ENCODE assay signal across 34 cellular contexts in genomic region chr20:51784299-51784698, GRCh38. TPM values are rescaled to one million over a fixed set of nuclear protein-coding genes. Genes with fewer than 3 reads are reported as not detected.
"Had no signal": no experiment of that assay in that cellular context is flagged by ENCODE, and none has a peak within 500 bp of the region (broad histone marks: within the 10 kb centered on the region; RNA-seq: fewer than 3 reads in every experiment).

No MANE protein-coding gene starts in this region.

- H3K9me3 Mint-ChIP-seq: activated CD4-positive, alpha-beta memory T cell treated with anti-CD3 and anti-CD28 coated beads, Interleukin-2, amount 10 ng/mL, durations not matched to agents 7 days and 5 days; activated CD4-positive, alpha-beta T cell treated with anti-CD3 and anti-CD28 coated beads, Interleukin-2, amount 10 ng/mL, durations not matched to agents 7 days and 5 days; activated naive CD4-positive, alpha-beta T cell treated with anti-CD3 and anti-CD28 coated beads, Interleukin-2, amount 10 ng/mL, durations not matched to agents 7 days and 5 days; activated naive CD4-positive, alpha-beta T cell treated with anti-CD3 and anti-CD28 coated beads, Interleukin-2, amount 50 U/mL, for 72 hours; activated naive CD8-positive, alpha-beta T cell treated with anti-CD3 and anti-CD28 coated beads, Interleukin-2, amount 10 ng/mL, durations not matched to agents 7 days and 5 days; activated T-cell treated with anti-CD3 and anti-CD28 coated beads, Interleukin-2, amount 50 U/mL, for 24 hours; activated T-cell treated with anti-CD3 and anti-CD28 coated beads, Interleukin-2, amount 50 U/mL, for 72 hours; T-helper 2 cell treated with Interferon-gamma antibody and Interleukin-4, amounts not matched to agents 5 μg/mL and 100 μg/mL, for 36 hours had no signal

- ATAC-seq: activated CD4-positive, alpha-beta T cell treated with anti-CD3 and anti-CD28 coated beads for 36 hours; activated naive CD4-positive, alpha-beta T cell treated with anti-CD3 and anti-CD28 coated beads, Interleukin-2, amount 50 U/mL, for 72 hours; activated T-cell treated with anti-CD3 and anti-CD28 coated beads, Interleukin-2, amount 50 U/mL, for 72 hours; foreskin keratinocyte; gastrocnemius medialis; heart left ventricle; T-helper 17 cell had no signal

- H3K36me3 Mint-ChIP-seq: activated naive CD4-positive, alpha-beta T cell treated with anti-CD3 and anti-CD28 coated beads, Interleukin-2, amount 10 ng/mL, durations not matched to agents 7 days and 5 days; activated naive CD4-positive, alpha-beta T cell treated with anti-CD3 and anti-CD28 coated beads, Interleukin-2, amount 50 U/mL, for 72 hours; activated naive CD8-positive, alpha-beta T cell treated with anti-CD3 and anti-CD28 coated beads, Interleukin-2, amount 10 ng/mL, durations not matched to agents 7 days and 5 days had no signal

- H3K4me1 Mint-ChIP-seq: activated CD4-positive, alpha-beta memory T cell treated with anti-CD3 and anti-CD28 coated beads, Interleukin-2, amount 10 ng/mL, durations not matched to agents 7 days and 5 days; activated CD4-positive, alpha-beta T cell treated with anti-CD3 and anti-CD28 coated beads for 36 hours; activated CD4-positive, alpha-beta T cell treated with anti-CD3 and anti-CD28 coated beads, Interleukin-2, amount 10 ng/mL, durations not matched to agents 7 days and 5 days; activated naive CD4-positive, alpha-beta T cell treated with anti-CD3 and anti-CD28 coated beads, Interleukin-2, amount 10 ng/mL, durations not matched to agents 7 days and 5 days; activated naive CD8-positive, alpha-beta T cell treated with anti-CD3 and anti-CD28 coated beads, Interleukin-2, amount 10 ng/mL, durations not matched to agents 7 days and 5 days; brain; T-helper 17 cell had no signal

- H3K4me1 ChIP-seq: ascending aorta, breast epithelium, colonic mucosa, esophagus muscularis mucosa, foreskin keratinocyte, gastrocnemius medialis, heart left ventricle had no signal

- H3K27me3 Mint-ChIP-seq: activated CD4-positive, alpha-beta T cell treated with anti-CD3 and anti-CD28 coated beads for 36 hours; activated naive CD4-positive, alpha-beta T cell treated with anti-CD3 and anti-CD28 coated beads, Interleukin-2, amount 10 ng/mL, durations not matched to agents 7 days and 5 days; activated naive CD8-positive, alpha-beta T cell treated with anti-CD3 and anti-CD28 coated beads, Interleukin-2, amount 10 ng/mL, durations not matched to agents 7 days and 5 days; brain had no signal

- H3K9me3 ChIP-seq: colonic mucosa, gastrocnemius medialis had no signal

- H3K27ac ChIP-seq: ascending aorta, breast epithelium, cardiac muscle cell, colonic mucosa, esophagus muscularis mucosa, foreskin keratinocyte, gastrocnemius medialis, heart left ventricle, WERI-Rb-1 had no signal

- H3K27me3 ChIP-seq: ascending aorta, breast epithelium, cardiac muscle cell, colonic mucosa, esophagus muscularis mucosa, foreskin keratinocyte, gastrocnemius medialis had no signal

- DNase-seq: activated CD4-positive, alpha-beta memory T cell treated with anti-CD3 and anti-CD28 coated beads, Interleukin-2, amount 10 ng/mL, durations not matched to agents 7 days and 5 days; activated CD4-positive, alpha-beta T cell treated with anti-CD3 and anti-CD28 coated beads for 36 hours; activated CD4-positive, alpha-beta T cell treated with anti-CD3 and anti-CD28 coated beads, Interleukin-2, amount 10 ng/mL, durations not matched to agents 7 days and 5 days; activated CD4-positive, alpha-beta T cell treated with anti-CD3 and anti-CD28 coated beads, Interleukin-2, amount 50 U/mL, for 4 hours; activated CD4-positive, CD25-positive, alpha-beta regulatory T cell; activated CD4-positive, CD25-positive, alpha-beta regulatory T cell treated with anti-CD3 and anti-CD28 coated beads, Interleukin-2, amount 50 U/mL, for 72 hours; activated CD8-positive, alpha-beta memory T cell treated with anti-CD3 and anti-CD28 coated beads, Interleukin-2, amount 50 U/mL, for 48 hours; activated gamma-delta T cell; activated naive CD4-positive, alpha-beta T cell; activated naive CD4-positive, alpha-beta T cell treated with anti-CD3 and anti-CD28 coated beads, Interleukin-2, amount 10 ng/mL, durations not matched to agents 7 days and 5 days; activated naive CD8-positive, alpha-beta T cell treated with anti-CD3 and anti-CD28 coated beads, Interleukin-2, amount 10 ng/mL, durations not matched to agents 7 days and 5 days; activated T-cell treated with anti-CD3 and anti-CD28 coated beads for 4 hours; activated T-cell treated with anti-CD3 and anti-CD28 coated beads, Interleukin-2, amount 50 U/mL, for 24 hours; activated T-cell treated with anti-CD3 and anti-CD28 coated beads, Interleukin-2, amount 50 U/mL, for 72 hours; central memory CD4-positive, alpha-beta T cell; cerebellar nuclear complex; colonic mucosa; effector CD8-positive, alpha-beta T cell; erythroblast; foreskin keratinocyte; gastrocnemius medialis; glutamatergic neuron; heart left ventricle; T-helper 1 cell; T-helper 17 cell; T1000; WERI-Rb-1 had no signal

- H3K36me3 ChIP-seq: ascending aorta, breast epithelium, colonic mucosa, esophagus muscularis mucosa, gastrocnemius medialis, heart left ventricle, WERI-Rb-1 had no signal

- H3K27ac Mint-ChIP-seq: activated CD4-positive, alpha-beta memory T cell treated with anti-CD3 and anti-CD28 coated beads, Interleukin-2, amount 10 ng/mL, durations not matched to agents 7 days and 5 days; activated CD4-positive, alpha-beta T cell treated with anti-CD3 and anti-CD28 coated beads for 36 hours; activated CD4-positive, alpha-beta T cell treated with anti-CD3 and anti-CD28 coated beads, Interleukin-2, amount 10 ng/mL, durations not matched to agents 7 days and 5 days; activated naive CD4-positive, alpha-beta T cell treated with anti-CD3 and anti-CD28 coated beads, Interleukin-2, amount 10 ng/mL, durations not matched to agents 7 days and 5 days; activated naive CD4-positive, alpha-beta T cell treated with anti-CD3 and anti-CD28 coated beads, Interleukin-2, amount 50 U/mL, for 72 hours; activated naive CD8-positive, alpha-beta T cell treated with anti-CD3 and anti-CD28 coated beads, Interleukin-2, amount 10 ng/mL, durations not matched to agents 7 days and 5 days; activated T-cell treated with anti-CD3 and anti-CD28 coated beads, Interleukin-2, amount 50 U/mL, for 24 hours; activated T-cell treated with anti-CD3 and anti-CD28 coated beads, Interleukin-2, amount 50 U/mL, for 72 hours; brain; T-helper 17 cell; T-helper 2 cell treated with Interferon-gamma antibody and Interleukin-4, amounts not matched to agents 5 μg/mL and 100 μg/mL, for 36 hours had no signal

- H3K4me3 ChIP-seq: ascending aorta, breast epithelium, cardiac muscle cell, colonic mucosa, esophagus muscularis mucosa, gastrocnemius medialis, heart left ventricle had no signal

- H3K4me3 Mint-ChIP-seq: activated CD4-positive, alpha-beta memory T cell treated with anti-CD3 and anti-CD28 coated beads, Interleukin-2, amount 10 ng/mL, durations not matched to agents 7 days and 5 days; activated CD4-positive, alpha-beta T cell treated with anti-CD3 and anti-CD28 coated beads for 36 hours; activated CD4-positive, alpha-beta T cell treated with anti-CD3 and anti-CD28 coated beads, Interleukin-2, amount 10 ng/mL, durations not matched to agents 7 days and 5 days; activated naive CD4-positive, alpha-beta T cell treated with anti-CD3 and anti-CD28 coated beads, Interleukin-2, amount 10 ng/mL, durations not matched to agents 7 days and 5 days; activated naive CD8-positive, alpha-beta T cell treated with anti-CD3 and anti-CD28 coated beads, Interleukin-2, amount 10 ng/mL, durations not matched to agents 7 days and 5 days; activated T-cell treated with anti-CD3 and anti-CD28 coated beads, Interleukin-2, amount 50 U/mL, for 24 hours; activated T-cell treated with anti-CD3 and anti-CD28 coated beads, Interleukin-2, amount 50 U/mL, for 72 hours; brain; T-helper 17 cell; T-helper 2 cell treated with Interferon-gamma antibody and Interleukin-4, amounts not matched to agents 5 μg/mL and 100 μg/mL, for 36 hours had no signal

RNA-seq across cellular contexts. Expression of gene SALL4, which starts 18.0 kb away (rescaled TPM):
- total RNA-seq: activated CD4-positive, alpha-beta memory T cell treated with anti-CD3 and anti-CD28 coated beads, Interleukin-2, amount 10 ng/mL, durations not matched to agents 7 days and 5 days; ascending aorta; esophagus muscularis mucosa; gastrocnemius medialis had no signal
